Comparison of ENCODE assay signal across 8 cellular contexts in the genomic region with DNA sequence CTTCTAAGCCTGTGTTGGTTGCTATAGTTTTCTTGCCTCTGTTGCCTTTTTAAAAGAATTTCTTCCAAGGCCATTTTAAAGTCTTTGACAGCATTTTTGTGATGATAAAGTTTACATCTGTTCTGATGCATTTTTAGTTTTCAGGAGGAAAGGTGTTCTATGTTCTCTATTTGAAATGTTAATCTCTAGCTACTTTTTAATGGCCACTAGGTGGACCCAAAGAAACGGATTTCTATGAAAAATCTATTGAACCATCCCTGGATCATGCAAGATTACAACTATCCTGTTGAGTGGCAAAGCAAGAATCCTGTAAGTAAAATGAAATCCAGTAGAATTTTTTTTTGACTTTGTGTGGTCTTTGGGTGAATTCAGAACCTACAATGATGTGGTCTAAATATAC.
DNase-seq lines count a peak whose midpoint lies in the region; ATAC-seq, FAIRE-seq and TF ChIP-seq lines count a peak whose summit lies in the region.

No MANE protein-coding gene starts in this region.

- no peaks in the 10 kb centered on the region for H3K27me3 Mint-ChIP-seq in WTC11 (ENCODE audit: low read depth)

- TF ChIP-seq CTCF in D721Med (IDR thresholded peaks at IDR 0.05; ENCODE audit: insufficient read depth, missing control alignments) (peak; percentile 48), WTC11 (IDR thresholded peaks at IDR 0.05) (peak; percentile 11; the same call in 1 of the 2 replicates)

- no peaks in the 10 kb centered on the region for H3K9me3 ChIP-seq in effector memory CD4-positive, alpha-beta T cell (ENCODE audit: control insufficient read depth, low read length)

- FAIRE-seq in D721Med (lab: Jason Lieb, UNC) = peak; percentile 80

- DNase-seq in D721Med (ENCODE audit: insufficient read length, low spot score) (no peak), WTC11 (ENCODE audit: low spot score) (no peak), left colon (no peak), NCI-H187 treated with DMSO at 0.1 percent for 48 hours (lab: John Stamatoyannopoulos, UW) (no peak)
- DNase-seq in Jurkat, Clone E6-1 (ENCODE audit: low read depth, low spot score) = peak; percentile 10
- DNase-seq in effector memory CD4-positive, alpha-beta T cell = no peak
- no peak for DNase-seq in stimulated activated CD4-positive, alpha-beta T cell treated with anti-CD3 and anti-CD28 coated beads, Interleukin-2, amount 100 ng/mL, for 48 hours

- H3K27ac Mint-ChIP-seq in WTC11 = peak overlapping the region; percentile 36; the same call in 1 of the 2 replicates

- H3K4me3 ChIP-seq in Jurkat, Clone E6-1 (ENCODE audit: low read length) = no peak overlapping the region
- H3K4me3 ChIP-seq in effector memory CD4-positive, alpha-beta T cell (ENCODE audit: insufficient read depth, low read depth, low read length, poor library complexity, severe bottlenecking) = no peak overlapping the region

- H3K4me3 Mint-ChIP-seq in WTC11 = no peak overlapping the region

- intact Hi-C loops in left colon (cut with DNase I, micrococcal nuclease) = no loop called here

- H3K27ac ChIP-seq in effector memory CD4-positive, alpha-beta T cell (ENCODE audit: insufficient read depth, low read length, poor library complexity, severe bottlenecking) = no peak overlapping the region

- no peaks in the 10 kb centered on the region for H3K36me3 ChIP-seq in effector memory CD4-positive, alpha-beta T cell (ENCODE audit: control insufficient read depth, insufficient read depth, low read length)

- peaks cover 40% of the 10 kb centered on the region for H3K36me3 Mint-ChIP-seq in WTC11

- ATAC-seq in WTC11 = no peak
- peak; percentile 65 for ATAC-seq in left colon
- ATAC-seq in GM21619 (IDR thresholded peaks at IDR 0.05; ENCODE audit: unreplicated experiment) = no peak

- CTCF ChIA-PET in WTC11 (lab: Charles Lee) = interaction anchor here (0.6 to 2.2 kb wide), 10 partner anchors 15 to 226 kb away, joined by 3 to 22 read pairs (median 4); no protein-coding TSS in a partner anchor

- H3K9me3 Mint-ChIP-seq in WTC11 = no peaks in the 10 kb centered on the region

- H3K4me1 Mint-ChIP-seq in WTC11 = no peaks in the 10 kb centered on the region

- no peaks in the 10 kb centered on the region for H3K4me1 ChIP-seq in effector memory CD4-positive, alpha-beta T cell (ENCODE audit: control insufficient read depth, insufficient read depth, low read length, poor library complexity, severe bottlenecking)

- POLR2A ChIA-PET in WTC11 (lab: Charles Lee) = no interaction called here

- H3K27me3 ChIP-seq in effector memory CD4-positive, alpha-beta T cell (replicated peaks; ENCODE audit: control insufficient read depth, insufficient read depth, low read length, poor library complexity, severe bottlenecking) = no peaks in the 10 kb centered on the region

TF ChIP-seq in WTC11, 78 proteins besides CTCF, POLR2A, EP300 and RAD21:
- TF ChIP-seq ZNF263 (CRISPR knock-in tag; IDR thresholded peaks at IDR 0.05; ENCODE audit: low read depth) (no peak), ZBTB21 (CRISPR knock-in tag; IDR thresholded peaks at IDR 0.05; ENCODE audit: borderline replicate concordance) (no peak), IRF2 (CRISPR knock-in tag; IDR thresholded peaks at IDR 0.05; ENCODE audit: borderline replicate concordance, low read depth) (no peak), ATF1 (CRISPR knock-in tag; IDR thresholded peaks at IDR 0.05) (no peak)
